Comparison of ENCODE assay signal across 15 cellular contexts in genomic region chr6:137361701-137362100, GRCh38.
DNase-seq lines count a peak whose midpoint lies in the region; ATAC-seq, FAIRE-seq and TF ChIP-seq lines count a peak whose summit lies in the region.
"Had no signal": no experiment of that assay in that cellular context is flagged by ENCODE, and none has a peak within 500 bp of the region (broad histone marks: within the 10 kb centered on the region; RNA-seq: fewer than 3 reads in every experiment).

No MANE protein-coding gene starts in this region.

- TF ChIP-seq CTCF in K562 (IDR thresholded peaks at IDR 0.05 in 2 of 3, conservative IDR thresholded peaks at IDR 0.05 in 1 of 3; ENCODE audit: insufficient read depth in 2 of 3, low read depth in 1 of 3, low read length in 3 of 3) (no peak), fibroblast of pulmonary artery (IDR thresholded peaks at IDR 0.05; ENCODE audit: low read length, missing control alignments) (no peak), body of pancreas (IDR thresholded peaks at IDR 0.05) (no peak)

- no peaks in the 10 kb centered on the region for H3K36me3 ChIP-seq in K562 (ENCODE audit: control insufficient read depth, insufficient read depth, low read length)
- H3K36me3 ChIP-seq in body of pancreas (replicated peaks in 1 of 2; ENCODE audit: insufficient read depth in 1 of 2, low read depth in 2 of 2): no peaks in the 10 kb centered on the region

- H3K9ac ChIP-seq in K562 (ENCODE audit: insufficient read depth in 1 of 2, low read depth in 2 of 2, low read length in 2 of 2): no peak overlapping the region

- no peaks in the 10 kb centered on the region for H4K20me1 ChIP-seq in K562 (replicated peaks; ENCODE audit: control insufficient read depth, insufficient read depth, low read length)

- ATAC-seq in K562 (no peak), GM19351 (IDR thresholded peaks at IDR 0.05; ENCODE audit: unreplicated experiment) (no peak), body of pancreas (no peak)

- H3K9me3 ChIP-seq in K562 (replicated peaks; ENCODE audit: control insufficient read depth, insufficient read depth, low read depth, low read length) (no peaks in the 10 kb centered on the region), body of pancreas (no peaks in the 10 kb centered on the region)

- no TSS peak for BruUV-seq in K562 (replicated peaks; lab: Mats Ljungman, UMichigan)

- TF ChIP-seq EP300 in K562 (IDR thresholded peaks at IDR 0.05; ENCODE audit: low read length): no peak

- intact Hi-C loops in K562 (cut with micrococcal nuclease): no loop called here
- intact Hi-C loops in body of pancreas (cut with DNase I): no loop called here

- DNase-seq in SKM-1 treated with dmso at 0.1 percent for 144 hours (lab: John Stamatoyannopoulos, UW; ENCODE audit: unreplicated experiment) (peak; percentile 23), SKM-1 (lab: John Stamatoyannopoulos, UW; ENCODE audit: unreplicated experiment) (no peak), K562 (ENCODE audit: extremely low read depth in 1 of 4, low spot score in 3 of 4) (no peak), fibroblast of pulmonary artery (ENCODE audit: low read depth) (peak; percentile 49), superior temporal gyrus (ENCODE audit: extremely low spot score) (peak; percentile 38), body of pancreas (no peak), NCI-H1092 treated with DMSO at 0.1 percent for 48 hours (lab: John Stamatoyannopoulos, UW) (no peak)
- DNase-seq: HCEC 1CT, NCI-H1417, NCI-H2029, NCI-H2171 treated with DMSO at 0.1 percent for 48 hours, NCI-H510A had no signal

- H3K4me1 ChIP-seq in K562 (replicated peaks in 1 of 2; ENCODE audit: control insufficient read depth in 2 of 2, insufficient read depth in 2 of 2, low read length in 2 of 2) (no peaks in the 10 kb centered on the region), body of pancreas (no peaks in the 10 kb centered on the region)

- POLR2A ChIA-PET in K562 (lab: Yijun Ruan, JAX): interaction anchor here (1.3 kb wide), 1 partner anchor 8 kb away, joined by 4 read pairs; no protein-coding TSS in a partner anchor

- FAIRE-seq in K562 (lab: Jason Lieb, UNC): no peak

- TF ChIP-seq RAD21 in K562 (CRISPR knock-in tag; conservative IDR thresholded peaks at IDR 0.05 in 1 of 2, IDR thresholded peaks at IDR 0.05 in 1 of 2): no peak

- no peaks in the 10 kb centered on the region for H3K79me2 ChIP-seq in K562 (ENCODE audit: control insufficient read depth, insufficient read depth, low read length)

- CTCF ChIA-PET in K562 (lab: Yijun Ruan, JAX; ENCODE audit: low intra/inter-chr PET ratio): no interaction called here

- H3K27ac ChIP-seq in K562 (ENCODE audit: extremely low read depth, low read depth, low read length) (no peak overlapping the region), body of pancreas (no peak overlapping the region)
- H3K27ac ChIP-seq: C4-2B, RWPE1 had no signal

- H3K27me3 ChIP-seq in K562 (ENCODE audit: control insufficient read depth in 2 of 2, insufficient read depth in 2 of 2, low read length in 2 of 2): peaks cover 0 to 18% of the 10 kb centered on the region in 2 experiments; a peak in 3 of 5 replicates
- no peaks in the 10 kb centered on the region for H3K27me3 ChIP-seq in body of pancreas

- no peak overlapping the region for H3K4me3 ChIP-seq in K562
- no peak overlapping the region for H3K4me3 ChIP-seq in fibroblast of pulmonary artery (replicated peaks; ENCODE audit: low read depth, low read length)
- H3K4me3 ChIP-seq in body of pancreas: no peak overlapping the region

- in situ Hi-C loops in K562 (cut with MboI): no loop called here

- no peak for TF ChIP-seq POLR2A in K562 (conservative IDR thresholded peaks at IDR 0.05)
- no peak for TF ChIP-seq POLR2A in body of pancreas (IDR thresholded peaks at IDR 0.05)

- H3K9me1 ChIP-seq in K562 (ENCODE audit: control insufficient read depth, insufficient read depth, low read length): no peaks in the 10 kb centered on the region

- no peak overlapping the region for H2AFZ ChIP-seq in K562 (ENCODE audit: low read depth, low read length)

- H3K4me2 ChIP-seq in K562 (ENCODE audit: insufficient read depth, low read length): no peak overlapping the region

TF ChIP-seq in K562, 482 proteins besides CTCF, POLR2A, EP300 and RAD21:
- TF ChIP-seq CEBPB (tag; IDR thresholded peaks at IDR 0.05): peak; percentile 35; the same call in 1 of the 2 replicates
- TF ChIP-seq CEBPG (CRISPR knock-in tag; IDR thresholded peaks at IDR 0.05): no peak
- TF ChIP-seq CEBPG (tag; conservative IDR thresholded peaks at IDR 0.05 in 1 of 2, IDR thresholded peaks at IDR 0.05 in 1 of 2): peak; percentile 32 to 33; a peak in 2 of 4 replicates
- TF ChIP-seq TEAD4 (IDR thresholded peaks at IDR 0.05; ENCODE audit: low read length): no peak
- TF ChIP-seq TEAD4 (CRISPR knock-in tag; IDR thresholded peaks at IDR 0.05; ENCODE audit: borderline replicate concordance): no peak

Comparison
In these comparisons a context has a peak if more than half of its experiments do, and no peak if none do; other contexts are left out.
1. DNase-seq: peak in SKM-1 treated with dmso at 0.1 percent for 144 hours (single experiment), fibroblast of pulmonary artery (single experiment) and superior temporal gyrus (single experiment); none in SKM-1 (single experiment), K562 (0 of 4), body of pancreas (0 of 4) and NCI-H1092 treated with DMSO at 0.1 percent for 48 hours (single experiment).